ENCODE assay signal across 16 cellular contexts in genomic region chr10:17504547-17505245, GRCh38. TPM values are rescaled to one million over a fixed set of nuclear protein-coding genes. Genes with fewer than 3 reads are reported as not detected.
DNase-seq lines count a peak whose midpoint lies in the region; ATAC-seq, FAIRE-seq and TF ChIP-seq lines count a peak whose summit lies in the region.
"Had no signal": no experiment of that assay in that cellular context is flagged by ENCODE, and none has a peak within 500 bp of the region (broad histone marks: within the 10 kb centered on the region; RNA-seq: fewer than 3 reads in every experiment).

No MANE protein-coding gene starts in this region.

- no peaks in the 10 kb centered on the region for H3K9me3 ChIP-seq in astrocyte (ENCODE audit: insufficient read depth, low read depth, low read length)
- H3K9me3 ChIP-seq in tibial nerve: no peaks in the 10 kb centered on the region
- H3K9me3 ChIP-seq in HepG2 (ENCODE audit: low read length): no peaks in the 10 kb centered on the region
- H3K9me3 ChIP-seq: ovary had no signal

- POLR2A ChIA-PET in HepG2 (lab: Yijun Ruan, JAX): no interaction called here

- H3K4me3 Mint-ChIP-seq in HFFc6 (peak overlapping the region; percentile 69), astrocyte (ENCODE audit: unreplicated experiment) (no peak overlapping the region)
- H3K4me3 Mint-ChIP-seq: activated T-helper 17 cell treated with anti-CD3 and anti-CD28 coated beads, Interleukin-2, amount 50 U/mL, for 72 hours; H9 had no signal

- H3K27ac ChIP-seq in astrocyte (ENCODE audit: low read depth, low read length) (peak overlapping the region; percentile 70), tibial nerve (no peak overlapping the region), HepG2 (ENCODE audit: extremely low read length, insufficient read depth, low read length) (no peak overlapping the region)
- H3K27ac ChIP-seq: ovary had no signal

- CTCF ChIA-PET in HepG2 (lab: Yijun Ruan, JAX; ENCODE audit: low intra/inter-chr PET ratio, low total read pairs): no interaction called here

- intact Hi-C loops in HepG2 (cut with micrococcal nuclease; ENCODE audit: unreplicated experiment): no loop called here

- DNase-seq in AG10803 (ENCODE audit: low read depth): peak; percentile 80
- DNase-seq in HFFc6: peak; percentile 84
- DNase-seq in astrocyte (ENCODE audit: low read depth): peak; percentile 91
- peak; percentile 49 for DNase-seq in kidney glomerular epithelial cell (lab: John Stamatoyannopoulos, UW)
- no peak for DNase-seq in tibial nerve (ENCODE audit: low spot score in 2 of 2)
- DNase-seq in HepG2 (ENCODE audit: low spot score): no peak
- DNase-seq: central memory CD4-positive, alpha-beta T cell; H9; NCI-H446 treated with DMSO at 0.1 percent for 48 hours; ovary; stimulated activated CD4-positive, alpha-beta T cell treated with anti-CD3 and anti-CD28 coated beads, Interleukin-2, amount 100 ng/mL, for 24 hours; stimulated activated naive CD4-positive, alpha-beta T cell had no signal

- H3K79me2 ChIP-seq in astrocyte (ENCODE audit: insufficient read depth, low read length) (no peaks in the 10 kb centered on the region), HepG2 (ENCODE audit: insufficient read depth, low read length) (no peaks in the 10 kb centered on the region)

- no peaks in the 10 kb centered on the region for H3K36me3 ChIP-seq in astrocyte (ENCODE audit: insufficient read depth, low read length)
- no peaks in the 10 kb centered on the region for H3K36me3 ChIP-seq in tibial nerve
- H3K36me3 ChIP-seq in HepG2 (replicated peaks in 1 of 2; ENCODE audit: control insufficient read depth in 1 of 2, insufficient read depth in 2 of 2, low read length in 2 of 2): no peaks in the 10 kb centered on the region
- H3K36me3 ChIP-seq: ovary had no signal

- peak; percentile 83 for FAIRE-seq in astrocyte (lab: Jason Lieb, UNC)
- FAIRE-seq in HepG2 (lab: Jason Lieb, UNC): no peak

- TF ChIP-seq EP300 in tibial nerve (IDR thresholded peaks at IDR 0.05): no peak
- no peak for TF ChIP-seq EP300 in HepG2 (IDR thresholded peaks at IDR 0.05; ENCODE audit: low read depth in 2 of 2, low read length in 2 of 2)
- no peak for TF ChIP-seq EP300 in HepG2 (CRISPR knock-in tag; IDR thresholded peaks at IDR 0.05; ENCODE audit: borderline replicate concordance)

- H3K27me3 Mint-ChIP-seq in HFFc6 (ENCODE audit: insufficient read depth) (0 out of 2 replicates have a peak, but pooled peaks cover 2% of the 10 kb centered on the region), astrocyte (ENCODE audit: low read depth, unreplicated experiment) (no peaks in the 10 kb centered on the region)
- H3K27me3 Mint-ChIP-seq: activated T-helper 17 cell treated with anti-CD3 and anti-CD28 coated beads, Interleukin-2, amount 50 U/mL, for 72 hours had no signal

- H3K36me3 Mint-ChIP-seq in HFFc6 (ENCODE audit: low read depth) (peaks cover under 1% of the 10 kb centered on the region; the same call in 1 of the 2 replicates), astrocyte (ENCODE audit: low read depth, unreplicated experiment) (no peaks in the 10 kb centered on the region)

- H3K9me3 Mint-ChIP-seq in HFFc6: peaks cover 4% of the 10 kb centered on the region; the same call in 1 of the 2 replicates
- H3K9me3 Mint-ChIP-seq in astrocyte (ENCODE audit: unreplicated experiment): no peaks in the 10 kb centered on the region
- H3K9me3 Mint-ChIP-seq: H9 had no signal

- WGBS in tibial nerve, 2 donors: 88 to 92% methylated on average over 6 of the region's 6 CpGs
- 24% methylated on average over 6 of the region's 6 CpGs for WGBS in HepG2 (ENCODE audit: low lambda C conversion rate)

- H3K4me1 ChIP-seq in astrocyte (ENCODE audit: insufficient read depth, low read length) (peaks cover 11% of the 10 kb centered on the region), tibial nerve (no peaks in the 10 kb centered on the region), HepG2 (ENCODE audit: insufficient read depth, low read length) (no peaks in the 10 kb centered on the region)

- peak overlapping the region; percentile 89 for H3K27ac Mint-ChIP-seq in HFFc6
- H3K27ac Mint-ChIP-seq in astrocyte (ENCODE audit: unreplicated experiment): peak overlapping the region; percentile 91
- H3K27ac Mint-ChIP-seq: activated T-helper 17 cell treated with anti-CD3 and anti-CD28 coated beads, Interleukin-2, amount 50 U/mL, for 72 hours; H9 had no signal

- TF ChIP-seq POLR2A in tibial nerve (IDR thresholded peaks at IDR 0.05): no peak
- TF ChIP-seq POLR2A in HepG2 (IDR thresholded peaks at IDR 0.05; ENCODE audit: insufficient read depth in 1 of 2, low read depth in 2 of 2, low read length in 2 of 2): no peak

- in situ Hi-C loops in HepG2 (cut with HindIII; ENCODE audit: extremely low pct_ligation_motif_present, low pct_unique_long_range_greater_than_20kb): no loop called here

- H4K20me1 ChIP-seq in astrocyte (ENCODE audit: insufficient read depth, low read length) (no peaks in the 10 kb centered on the region), HepG2 (ENCODE audit: insufficient read depth, low read length) (no peaks in the 10 kb centered on the region)

- H3K4me2 ChIP-seq in astrocyte (ENCODE audit: low read length): peak overlapping the region; percentile 70
- H3K4me2 ChIP-seq in HepG2 (ENCODE audit: low read depth, low read length): no peak overlapping the region

- peaks cover 47% of the 10 kb centered on the region for H3K4me1 Mint-ChIP-seq in HFFc6 (ENCODE audit: low read depth)
- peaks cover 14% of the 10 kb centered on the region for H3K4me1 Mint-ChIP-seq in astrocyte (ENCODE audit: low read depth, unreplicated experiment)
- H3K4me1 Mint-ChIP-seq: H9 had no signal

- H3K9ac ChIP-seq in astrocyte (ENCODE audit: low read length) (peak overlapping the region; percentile 39), HepG2 (ENCODE audit: insufficient read depth, low read depth, low read length) (no peak overlapping the region)

- H3K27me3 ChIP-seq in astrocyte (ENCODE audit: insufficient read depth, low read length): no peaks in the 10 kb centered on the region
- no peaks in the 10 kb centered on the region for H3K27me3 ChIP-seq in tibial nerve
- H3K27me3 ChIP-seq in HepG2 (ENCODE audit: control insufficient read depth in 1 of 2, insufficient read depth in 2 of 2, low read length in 2 of 2): no peaks in the 10 kb centered on the region; a peak in 2 of 5 replicates
- H3K27me3 ChIP-seq: ovary had no signal

- TF ChIP-seq RAD21 in HepG2 (CRISPR knock-in tag; IDR thresholded peaks at IDR 0.05): no peak

- no TSS peak for BruUV-seq in HepG2 (replicated peaks; lab: Mats Ljungman, UMichigan)

- ATAC-seq in GM18861 (IDR thresholded peaks at IDR 0.05; ENCODE audit: unreplicated experiment) (no peak), HepG2 (no peak), HG03342 (IDR thresholded peaks at IDR 0.05; ENCODE audit: unreplicated experiment) (no peak)
- ATAC-seq: activated T-helper 17 cell treated with anti-CD3 and anti-CD28 coated beads, Interleukin-2, amount 50 U/mL, for 72 hours; Right ventricle myocardium inferior had no signal

- peak overlapping the region; percentile 2 for H2AFZ ChIP-seq in astrocyte (ENCODE audit: low read depth, low read length)
- no peak overlapping the region for H2AFZ ChIP-seq in HepG2 (ENCODE audit: low read length)

- H3K4me3 ChIP-seq in AG10803 (ENCODE audit: low read length) (no peak overlapping the region), astrocyte (ENCODE audit: insufficient read depth, low read depth, low read length) (peak overlapping the region; percentile 15), tibial nerve (no peak overlapping the region), HepG2 (replicated peaks in 1 of 3; ENCODE audit: insufficient read depth in 1 of 3, low read depth in 2 of 3, low read length in 3 of 3) (no peak overlapping the region)
- H3K4me3 ChIP-seq: ovary had no signal

- TF ChIP-seq CTCF in AG10803 (conservative IDR thresholded peaks at IDR 0.05; ENCODE audit: low read length) (no peak), HFFc6 (IDR thresholded peaks at IDR 0.05) (no peak), astrocyte (IDR thresholded peaks at IDR 0.05; ENCODE audit: insufficient read depth, low read depth, low read length) (no peak), tibial nerve (IDR thresholded peaks at IDR 0.05) (no peak), HepG2 (CRISPR knock-in tag; IDR thresholded peaks at IDR 0.05) (no peak)

RNA-seq across cellular contexts. Expression of gene ST8SIA6, which starts 50.3 kb away (rescaled TPM):
- total RNA-seq in HFFc6 (2021; fragmentation: NEBNext Ultra II Directional; extraction: Animal tissue kit (Norgen Biotek cat#: 25700)): not detected
- 0.12 TPM in 1 of 2 replicates, not detected in the other for total RNA-seq in astrocyte
- total RNA-seq in tibial nerve: 1 to 10 TPM; 1.9 to 4.2 (median 3.5) TPM
- total RNA-seq in HepG2 (2016; rRNA removed; fragmentation: Illumina TruSeq; extraction: Trizol): not detected in 2 replicates
- not detected in 2 replicates for total RNA-seq in HepG2 (2016; cell fraction: cytosol; rRNA removed; fragmentation: Illumina TruSeq; extraction: Trizol; ENCODE audit: low read depth)
- total RNA-seq in HepG2 (2016; cell fraction: insoluble cytoplasmic fraction; rRNA removed; fragmentation: Illumina TruSeq; extraction: Trizol): not detected in 2 replicates
- total RNA-seq in HepG2 (2016; cell fraction: membrane; rRNA removed; fragmentation: Illumina TruSeq; extraction: Trizol): not detected in 2 replicates
- total RNA-seq in HepG2 (2016; cell fraction: nucleus; rRNA removed; fragmentation: Illumina TruSeq; extraction: Trizol): not detected in 2 replicates
- not detected in 2 replicates for polyA plus RNA-seq in HepG2 (2011; rRNA removed)
- polyA plus RNA-seq in HepG2 (2011; cell fraction: cytosol; rRNA removed): not detected in 2 replicates
- polyA plus RNA-seq in HepG2 (2011; cell fraction: nucleus; rRNA removed): not detected in 2 replicates
- polyA plus RNA-seq in HepG2 (2012): not detected in 2 replicates
- polyA plus RNA-seq in HepG2 (2016; cell fraction: cytosol; fragmentation: Illumina TruSeq; extraction: Trizol; ENCODE audit: low read depth): not detected in 2 replicates
- not detected in 2 replicates for polyA plus RNA-seq in HepG2 (2016; cell fraction: insoluble cytoplasmic fraction; fragmentation: Illumina TruSeq; extraction: Trizol; ENCODE audit: low read depth)
- polyA plus RNA-seq in HepG2 (2016; cell fraction: membrane; fragmentation: Illumina TruSeq; extraction: Trizol; ENCODE audit: low read depth): not detected in 2 replicates
- polyA plus RNA-seq in HepG2 (2016; cell fraction: nucleus; fragmentation: Illumina TruSeq; extraction: Trizol; ENCODE audit: insufficient read depth, low read depth): not detected in 2 replicates
- polyA minus RNA-seq in HepG2 (2011; rRNA and poly(A)+ RNA removed; ENCODE audit: low replicate concordance): not detected in 2 replicates
- polyA minus RNA-seq in HepG2 (2011; cell fraction: cytosol; rRNA and poly(A)+ RNA removed): not detected in 2 replicates
- polyA minus RNA-seq in HepG2 (2011; cell fraction: nucleus; rRNA and poly(A)+ RNA removed): not detected in 2 replicates

Comparison
In these comparisons a context has a peak if more than half of its experiments do, and no peak if none do; other contexts are left out.
1. DNase-seq: peak in AG10803 (single experiment), HFFc6 (single experiment), astrocyte (single experiment) and kidney glomerular epithelial cell (single experiment); none in tibial nerve (0 of 2) and HepG2 (single experiment).